8 cellular contexts compared by ENCODE assay signal in the genomic region with DNA sequence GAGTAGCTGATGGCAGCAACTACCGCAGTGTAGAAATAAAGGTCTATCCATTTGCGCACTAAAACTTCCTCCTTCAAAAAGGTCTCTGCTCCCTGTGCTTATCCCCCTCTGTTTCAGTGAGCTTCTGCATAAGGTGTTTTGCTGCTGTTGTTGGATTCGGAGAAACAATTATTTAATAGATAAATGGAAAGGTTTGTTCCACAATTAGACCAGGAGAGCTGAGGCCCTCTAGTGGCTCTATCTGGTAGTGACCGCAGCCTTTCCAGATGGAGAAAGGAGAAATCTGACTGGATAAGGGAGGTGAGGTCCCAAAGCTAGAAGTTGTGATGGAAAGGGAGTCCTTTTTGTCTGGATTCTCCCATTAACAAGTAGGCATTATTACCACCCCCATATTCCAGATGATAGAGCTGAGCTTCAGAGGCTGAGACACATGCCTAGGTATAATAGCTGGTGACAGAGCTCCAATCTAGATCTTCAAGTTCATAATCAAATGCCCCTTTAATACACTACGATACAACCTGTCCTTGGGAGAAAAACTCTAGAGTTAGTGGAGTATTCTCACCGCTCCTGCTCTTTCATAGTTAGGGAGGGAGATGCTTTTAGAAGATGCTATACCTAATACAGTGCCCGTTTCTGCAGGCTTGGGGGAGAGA. TPM values are rescaled to one million over a fixed set of nuclear protein-coding genes. Genes with fewer than 3 reads are reported as not detected.
DNase-seq lines count a peak whose midpoint lies in the region; ATAC-seq and FAIRE-seq lines count a peak whose summit lies in the region.

No MANE protein-coding gene starts in this region.

- 45 to 51% (median 50%) methylated on average over 7 of the region's 7 CpGs for WGBS in small intestine, 3 donors

- H3K4me3 ChIP-seq in small intestine (ENCODE audit: low read depth in 1 of 2, low read length in 2 of 2), result no peak overlapping the region

- H3K27ac ChIP-seq in small intestine (ENCODE audit: low read depth in 1 of 2, low read length in 1 of 2), result no peak overlapping the region

- peak; percentile 57 for ATAC-seq in GM18909 (IDR thresholded peaks at IDR 0.05; ENCODE audit: poor library complexity, unreplicated experiment)
- no peak for ATAC-seq in HG03175 (IDR thresholded peaks at IDR 0.05; ENCODE audit: unreplicated experiment)
- ATAC-seq in HG03460 (IDR thresholded peaks at IDR 0.05; ENCODE audit: unreplicated experiment), result no peak

- H3K36me3 ChIP-seq in small intestine (ENCODE audit: control insufficient read depth in 2 of 2, insufficient read depth in 2 of 2, low read length in 2 of 2), result no peaks in the 10 kb centered on the region

- no peaks in the 10 kb centered on the region for H3K27me3 ChIP-seq in small intestine (ENCODE audit: control insufficient read depth in 2 of 2, insufficient read depth in 2 of 2, low read length in 2 of 2)

- no peaks in the 10 kb centered on the region for H3K4me1 ChIP-seq in small intestine (ENCODE audit: control insufficient read depth in 2 of 2, insufficient read depth in 1 of 2, low read depth in 1 of 2, low read length in 1 of 2)

- FAIRE-seq in small intestine (lab: Jason Lieb, UNC), result no peak

- DNase-seq in COLO829 (ENCODE audit: low spot score) (peak; percentile 13), NCI-H345 (lab: John Stamatoyannopoulos, UW) (peak; percentile 47), head of caudate nucleus (peak in 40 of 42 donors; percentile 18 to 83 (median 66)), small intestine (peak; percentile 25)
- DNase-seq in activated T-cell treated with anti-CD3 and anti-CD28 coated beads, Interleukin-2, amount 50 U/mL, for 48 hours, result peak; percentile 68 to 78

- H3K9me3 ChIP-seq in small intestine (ENCODE audit: control insufficient read depth, low read depth), result no peaks in the 10 kb centered on the region

- intact Hi-C loops in head of caudate nucleus (cut with DNase I), result loop anchor here (5.0 kb wide), 1 partner anchor 885 kb away; no protein-coding TSS in a partner anchor

RNA-seq across cellular contexts. Expression of gene GABRQ, which starts 5.1 kb away (rescaled TPM):
- polyA plus RNA-seq in small intestine, result 1 to 10 TPM in 1 of 3 donors, not detected in 2; 1.1 TPM

Comparison
In these comparisons a context has a peak if more than half of its experiments do, and no peak if none do; other contexts are left out.
1. DNase-seq: peak in every context shown above with its lines; median percentile 73 in activated T-cell treated with anti-CD3 and anti-CD28 coated beads, Interleukin-2, amount 50 U/mL, for 48 hours; 66 in head of caudate nucleus; 47 in NCI-H345; 25 in small intestine; 13 in COLO829.